In the genomic region with DNA sequence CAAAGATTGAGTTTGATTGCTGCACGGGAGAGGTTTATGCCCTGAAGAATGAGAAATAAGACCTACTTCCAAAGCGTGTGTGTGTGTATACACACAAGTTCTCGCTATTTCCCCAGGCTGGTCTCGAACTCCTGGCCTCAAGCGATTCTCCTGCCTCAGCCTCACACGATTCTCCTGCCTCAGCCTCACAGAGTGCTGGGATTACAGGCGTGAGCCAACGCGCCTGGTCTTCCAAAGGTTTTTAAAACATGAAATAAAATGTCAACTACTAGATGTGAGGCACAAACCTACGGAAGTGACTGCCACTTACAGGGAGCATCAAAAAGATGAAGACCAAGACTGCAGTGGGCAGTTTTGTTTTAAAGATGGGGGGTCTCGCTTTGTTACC, we compare ENCODE assay signal across 8 cellular contexts. TPM values are rescaled to one million over a fixed set of nuclear protein-coding genes. Genes with fewer than 3 reads are reported as not detected.
DNase-seq lines count a peak whose midpoint lies in the region; ATAC-seq and TF ChIP-seq lines count a peak whose summit lies in the region.

No MANE protein-coding gene starts in this region.

- peak overlapping the region; percentile 41 for H3K9ac ChIP-seq in adipocyte (ENCODE audit: low read length)

- H3K27ac ChIP-seq in right atrium auricular region, result no peak overlapping the region
- no peak overlapping the region for H3K27ac ChIP-seq in upper lobe of right lung

- H3K36me3 ChIP-seq in right atrium auricular region (no peaks in the 10 kb centered on the region), adipocyte (ENCODE audit: control insufficient read depth, insufficient read depth, low read length, severe bottlenecking) (peaks cover 19% of the 10 kb centered on the region), upper lobe of right lung (peaks cover 11% of the 10 kb centered on the region)

- H3K9me3 Mint-ChIP-seq in mesothelial cell of epicardium, result peaks cover 5% of the 10 kb centered on the region

- TF ChIP-seq CTCF in right atrium auricular region (IDR thresholded peaks at IDR 0.05) (no peak), mesothelial cell of epicardium (IDR thresholded peaks at IDR 0.05; ENCODE audit: unreplicated experiment) (no peak), upper lobe of right lung (IDR thresholded peaks at IDR 0.05) (no peak)

- no peaks in the 10 kb centered on the region for H3K27me3 Mint-ChIP-seq in mesothelial cell of epicardium (ENCODE audit: low read depth)

- H3K27me3 ChIP-seq in right atrium auricular region (no peaks in the 10 kb centered on the region), adipocyte (replicated peaks; ENCODE audit: control insufficient read depth, insufficient read depth, low read length) (no peaks in the 10 kb centered on the region), upper lobe of right lung (no peaks in the 10 kb centered on the region)

- no peak for ATAC-seq in Right ventricle myocardium superior (ENCODE audit: poor library complexity)
- ATAC-seq in upper lobe of right lung, result no peak
- no peak for ATAC-seq in HG03159 (IDR thresholded peaks at IDR 0.05; ENCODE audit: unreplicated experiment)
- ATAC-seq in HG03439 (IDR thresholded peaks at IDR 0.05; ENCODE audit: unreplicated experiment), result no peak

- H3K27ac Mint-ChIP-seq in mesothelial cell of epicardium, result peak overlapping the region; percentile 97

- peak overlapping the region; percentile 98 for H3K4me3 Mint-ChIP-seq in mesothelial cell of epicardium

- no peak for DNase-seq in right atrium auricular region (ENCODE audit: low spot score)
- no peak for DNase-seq in Right ventricle myocardium superior
- no peak for DNase-seq in adipocyte (ENCODE audit: low read depth)
- no peak for DNase-seq in mesothelial cell of epicardium (ENCODE audit: low spot score in 2 of 2, unreplicated experiment in 2 of 2)
- DNase-seq in upper lobe of right lung, result no peak
- DNase-seq in D341Med (ENCODE audit: low spot score), result no peak

- H3K4me3 ChIP-seq in right atrium auricular region, result peak overlapping the region; percentile 57 to 77
- peak overlapping the region; percentile 84 for H3K4me3 ChIP-seq in adipocyte (ENCODE audit: low read length)
- peak overlapping the region; percentile 86 for H3K4me3 ChIP-seq in upper lobe of right lung

- intact Hi-C loops in Right ventricle myocardium superior (cut with DNase I) (no loop called here), upper lobe of right lung (cut with DNase I) (no loop called here)

- H3K4me1 Mint-ChIP-seq in mesothelial cell of epicardium, result peaks cover 18% of the 10 kb centered on the region

- H3K9me3 ChIP-seq in right atrium auricular region (no peaks in the 10 kb centered on the region), adipocyte (ENCODE audit: control insufficient read depth, low read length) (no peaks in the 10 kb centered on the region), upper lobe of right lung (no peaks in the 10 kb centered on the region)

- H3K4me1 ChIP-seq in right atrium auricular region (peaks cover 0 to 4% of the 10 kb centered on the region in 2 donors), adipocyte (ENCODE audit: control insufficient read depth, insufficient read depth, low read length) (peaks cover 7% of the 10 kb centered on the region), upper lobe of right lung (no peaks in the 10 kb centered on the region)

- peaks cover 12% of the 10 kb centered on the region for H3K36me3 Mint-ChIP-seq in mesothelial cell of epicardium

RNA-seq across cellular contexts. Expression of a gene that starts 0.6 kb away (rescaled TPM):
- total RNA-seq in right atrium auricular region, result 10 to 100 TPM; 44.1 to 52.6 TPM
- total RNA-seq in Right ventricle myocardium superior, result 31.9 TPM
- total RNA-seq in mesothelial cell of epicardium, result 27.9 to 28.8 TPM (median 28.5 TPM) in 3 replicates
- total RNA-seq in upper lobe of right lung, result 34.6 TPM

RNA-seq across cellular contexts. Expression of a gene that starts 57.5 kb away (rescaled TPM):
- total RNA-seq in right atrium auricular region (10 to 100 TPM in 1 of 2 donors, 1 to 10 TPM in 1; 8.1 to 15.4 TPM), Right ventricle myocardium superior (17.1 TPM), mesothelial cell of epicardium (32.4 to 35.2 TPM (median 33.8 TPM) in 3 replicates), upper lobe of right lung (17.6 TPM)

RNA-seq across cellular contexts. Expression of a gene that starts 57.6 kb away (rescaled TPM):
- total RNA-seq in right atrium auricular region, result 1 to 10 TPM in 1 of 2 donors, under 1 TPM in 1; 0.28 to 2.2 TPM
- total RNA-seq in Right ventricle myocardium superior, result 0.24 TPM
- 13.7 to 15.3 TPM (median 15.0 TPM) in 3 replicates for total RNA-seq in mesothelial cell of epicardium
- total RNA-seq in upper lobe of right lung, result 2.1 TPM
